In the genomic region with DNA sequence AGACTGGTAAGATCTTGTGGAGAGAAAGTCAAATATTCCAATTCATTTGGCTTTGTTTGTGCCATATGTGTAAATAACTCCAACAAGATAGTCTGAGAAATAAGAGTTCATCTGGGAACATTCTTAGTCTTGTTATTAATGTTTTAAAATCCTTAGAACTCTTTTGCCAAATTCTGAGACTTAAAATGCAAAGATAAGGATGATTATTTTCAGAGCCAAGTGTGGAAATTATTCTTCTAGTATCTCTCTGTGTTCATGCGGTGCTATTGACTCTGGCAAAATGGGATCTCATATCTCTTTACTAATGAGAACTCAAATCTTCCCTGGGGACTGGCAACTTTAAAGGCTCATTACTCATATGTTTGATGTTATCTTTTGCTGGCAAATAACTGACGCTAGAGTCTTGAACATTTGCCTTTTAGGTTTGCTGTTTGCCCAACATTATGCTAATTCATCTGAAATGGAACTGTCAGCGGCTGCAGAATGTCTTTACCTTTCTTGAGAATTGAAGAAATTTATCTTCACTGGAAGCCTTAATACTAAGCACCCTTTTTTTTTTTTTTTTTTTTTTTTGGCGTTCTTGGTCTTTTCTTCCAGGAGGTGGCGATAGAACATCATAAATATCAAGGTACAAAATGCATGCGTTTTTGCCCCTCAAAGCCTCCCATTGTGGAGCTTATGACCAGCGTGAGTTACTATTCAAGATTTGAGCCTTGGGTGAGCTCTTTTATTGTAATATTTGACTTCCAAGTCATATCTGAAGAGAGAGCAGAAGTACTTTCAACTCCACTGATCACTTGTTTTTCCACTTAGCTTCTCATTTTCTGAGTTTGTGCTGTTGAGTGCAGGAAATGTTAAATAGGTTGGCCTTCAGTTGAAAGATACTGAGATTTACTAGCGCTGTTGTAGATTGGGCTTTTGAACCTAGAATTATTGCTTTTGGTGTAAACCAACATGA, we compare ENCODE assay signal across 8 cellular contexts.
A peak's percentile ranks its signal among the peaks of the same experiment; 100 is the strongest.
DNase-seq lines count a peak whose midpoint lies in the region; ATAC-seq, FAIRE-seq and TF ChIP-seq lines count a peak whose summit lies in the region.

No MANE protein-coding gene starts in this region.

- H3K4me1 Mint-ChIP-seq in nephron, result peaks cover 61% of the 10 kb centered on the region

- intact Hi-C loops in esophagus squamous epithelium (cut with DNase I), result loop anchor here (10.0 kb wide), 1 partner anchor 89 kb away; no protein-coding TSS in a partner anchor

- TF ChIP-seq CTCF in BE2C (IDR thresholded peaks at IDR 0.05; ENCODE audit: low read depth, low read length) (peak; percentile 55), esophagus squamous epithelium (IDR thresholded peaks at IDR 0.05) (peak; percentile 31 to 53 (median 45)), nephron (IDR thresholded peaks at IDR 0.05; ENCODE audit: unreplicated experiment in 3 of 3) (peak; percentile 68 to 73 (median 69))

- H3K4me1 ChIP-seq in BE2C, result peaks cover 4% of the 10 kb centered on the region
- peaks cover 0 to 18% (median 0%) of the 10 kb centered on the region in 3 donors for H3K4me1 ChIP-seq in esophagus squamous epithelium

- H3K27me3 Mint-ChIP-seq in nephron (ENCODE audit: low read depth), result no peaks in the 10 kb centered on the region

- no peak overlapping the region for H3K4me3 ChIP-seq in BE2C (ENCODE audit: low read depth, low read length)
- H3K4me3 ChIP-seq in esophagus squamous epithelium, result no peak overlapping the region

- 10% methylated on average over 8 of the region's 8 CpGs for WGBS in esophagus squamous epithelium, 2 donors

- H3K9me3 Mint-ChIP-seq in nephron, result peaks cover 3% of the 10 kb centered on the region

- no peak overlapping the region for H3K27ac ChIP-seq in esophagus squamous epithelium

- TF ChIP-seq POLR2A in GM12891 (IDR thresholded peaks at IDR 0.05; ENCODE audit: low read depth, low read length) (no peak), esophagus squamous epithelium (IDR thresholded peaks at IDR 0.05) (no peak)

- H3K4me3 Mint-ChIP-seq in nephron, result peak overlapping the region in 2 of 3 experiments; percentile 27 to 29

- H3K36me3 ChIP-seq in BE2C (no peaks in the 10 kb centered on the region), esophagus squamous epithelium (no peaks in the 10 kb centered on the region)

- H3K36me3 Mint-ChIP-seq in nephron (ENCODE audit: low read depth), result no peaks in the 10 kb centered on the region

- H3K27me3 ChIP-seq in BE2C (peaks cover 58% of the 10 kb centered on the region), esophagus squamous epithelium (no peaks in the 10 kb centered on the region)

- no peak for ATAC-seq in HG03108 (IDR thresholded peaks at IDR 0.05; ENCODE audit: unreplicated experiment)
- no peak for ATAC-seq in GM21528 (IDR thresholded peaks at IDR 0.05; ENCODE audit: low FRiP score, unreplicated experiment)

- peak; percentile 31 for FAIRE-seq in GM12891 (lab: Jason Lieb, UNC)

- DNase-seq in BE2C (peak; percentile 19), GM12891 (ENCODE audit: insufficient read length, low spot score) (no peak), NCI-H1092 (lab: John Stamatoyannopoulos, UW) (peak; percentile 53), SK-N-DZ (ENCODE audit: low spot score) (peak; percentile 81), esophagus squamous epithelium (lab: John Stamatoyannopoulos, UW) (no peak)

- H3K9me3 ChIP-seq in BE2C, result no peaks in the 10 kb centered on the region
- no peaks in the 10 kb centered on the region for H3K9me3 ChIP-seq in esophagus squamous epithelium

- H3K27ac Mint-ChIP-seq in nephron, result peak overlapping the region; percentile 42 to 73 (median 72)

TF ChIP-seq in GM12891, 5 proteins besides CTCF, POLR2A, EP300 and RAD21:
- no peak for TF ChIP-seq POLR2AphosphoS5 (IDR thresholded peaks at IDR 0.05; ENCODE audit: low read depth, low read length)
- TF ChIP-seq TAF1 (IDR thresholded peaks at IDR 0.05; ENCODE audit: low read depth, low read length), result no peak
- no peak for TF ChIP-seq PAX5 (IDR thresholded peaks at IDR 0.05; ENCODE audit: insufficient read depth, low read length, severe bottlenecking)
- TF ChIP-seq POU2F2 (IDR thresholded peaks at IDR 0.05; ENCODE audit: low read depth, low read length), result no peak
- TF ChIP-seq SPI1 (IDR thresholded peaks at IDR 0.05; ENCODE audit: low read depth, low read length), result no peak

Comparison
In these comparisons a context has a peak if more than half of its experiments do, and no peak if none do; other contexts are left out.
1. DNase-seq: peak in BE2C (single experiment), NCI-H1092 (single experiment) and SK-N-DZ (single experiment); none in GM12891 (single experiment) and esophagus squamous epithelium (single experiment).
2. Peak in every context shown above with its lines, with median percentiles within 50 percentile points of each other: CTCF ChIP-seq.